In genomic region chr1:4506591-4506990, GRCh38 we compare ENCODE assay signal across 25 cellular contexts.
"Had no signal": no experiment of that assay in that cellular context is flagged by ENCODE, and none has a peak within 500 bp of the region (broad histone marks: within the 10 kb centered on the region; RNA-seq: fewer than 3 reads in every experiment).

No MANE protein-coding gene starts in this region.

- H3K36me3 ChIP-seq: brain microvascular endothelial cell, heart left ventricle had no signal

- H3K27me3 ChIP-seq: brain microvascular endothelial cell, dorsolateral prefrontal cortex, heart left ventricle had no signal

- H3K9me3 ChIP-seq: heart left ventricle had no signal

- H3K4me3 ChIP-seq: coronary artery, dorsolateral prefrontal cortex, heart left ventricle had no signal

- ATAC-seq: activated CD4-positive, alpha-beta T cell treated with anti-CD3 and anti-CD28 coated beads for 36 hours; activated T-cell treated with anti-CD3 and anti-CD28 coated beads, Interleukin-2, amount 50 U/mL, for 4 hours; activated T-helper 17 cell treated with anti-CD3 and anti-CD28 coated beads, Interleukin-2, amount 50 U/mL, for 72 hours; esophagus mucosa; heart left ventricle had no signal

- DNase-seq: activated CD4-positive, alpha-beta memory T cell treated with anti-CD3 and anti-CD28 coated beads, Interleukin-2, amount 10 ng/mL, durations not matched to agents 7 days and 5 days; activated CD4-positive, alpha-beta T cell treated with anti-CD3 and anti-CD28 coated beads for 36 hours; activated CD4-positive, alpha-beta T cell treated with anti-CD3 and anti-CD28 coated beads, Interleukin-2, amount 10 ng/mL, durations not matched to agents 7 days and 5 days; activated CD4-positive, alpha-beta T cell treated with anti-CD3 and anti-CD28 coated beads, Interleukin-2, amount 50 U/mL, for 4 hours; activated CD4-positive, CD25-positive, alpha-beta regulatory T cell; activated CD4-positive, CD25-positive, alpha-beta regulatory T cell treated with anti-CD3 and anti-CD28 coated beads, Interleukin-2, amount 50 U/mL, for 72 hours; activated CD8-positive, alpha-beta memory T cell treated with anti-CD3 and anti-CD28 coated beads for 24 hours; activated effector memory CD4-positive, alpha-beta T cell treated with Interleukin-2 at 50 U/mL for 16 hours; activated gamma-delta T cell treated with Interleukin-2 at 50 U/mL for 16 hours; activated naive CD4-positive, alpha-beta T cell treated with anti-CD3 and anti-CD28 coated beads, Interleukin-2, amount 50 U/mL, for 16 hours; activated naive CD4-positive, alpha-beta T cell treated with Interleukin-2 at 50 U/mL for 16 hours; activated T-cell treated with anti-CD3 and anti-CD28 coated beads, Interleukin-2, amount 50 U/mL, for 4 hours; amniotic stem cell; anterior cingulate cortex; brain microvascular endothelial cell; dorsolateral prefrontal cortex; effector memory CD4-positive, alpha-beta T cell; endodermal cell; foreskin fibroblast; glutamatergic neuron; heart left ventricle; T-helper 2 cell had no signal

- H3K27ac ChIP-seq: brain microvascular endothelial cell, coronary artery, dorsolateral prefrontal cortex, heart left ventricle had no signal
